15 cellular contexts compared by ENCODE assay signal in genomic region chr11:69369945-69370344, GRCh38.
"Had no signal": no experiment of that assay in that cellular context is flagged by ENCODE, and none has a peak within 500 bp of the region (broad histone marks: within the 10 kb centered on the region; RNA-seq: fewer than 3 reads in every experiment).

No MANE protein-coding gene starts in this region.

- H3K9me3 Mint-ChIP-seq: activated naive CD8-positive, alpha-beta T cell treated with anti-CD3 and anti-CD28 coated beads, Interleukin-2, amount 50 U/mL, for 24 hours; stimulated activated naive CD8-positive, alpha-beta T cell treated with anti-CD3 and anti-CD28 coated beads, Interleukin-15, amount 100 ng/mL, for 72 hours; T-helper 1 cell treated with Interleukin-12 subunit alpha and Interleukin-12 subunit beta and Interleukin-4 antibody, amounts not matched to agents 30 μg/mL and 1 μg/mL, for 36 hours had no signal

- H3K4me3 ChIP-seq: psoas muscle, right lobe of liver, smooth muscle cell, thoracic aorta had no signal

- ATAC-seq: activated naive CD8-positive, alpha-beta T cell treated with anti-CD3 and anti-CD28 coated beads, Interleukin-2, amount 50 U/mL, for 24 hours; esophagus mucosa; left colon; psoas muscle; right lobe of liver; stimulated activated naive CD8-positive, alpha-beta T cell treated with anti-CD3 and anti-CD28 coated beads, Interleukin-15, amount 100 ng/mL, for 72 hours had no signal

- H3K27me3 ChIP-seq: right lobe of liver had no signal

- H3K4me3 Mint-ChIP-seq: activated naive CD8-positive, alpha-beta T cell treated with anti-CD3 and anti-CD28 coated beads, Interleukin-2, amount 50 U/mL, for 24 hours; activated T-cell treated with anti-CD3 and anti-CD28 coated beads, Interleukin-2, amount 50 U/mL, for 24 hours; stimulated activated naive CD8-positive, alpha-beta T cell treated with anti-CD3 and anti-CD28 coated beads, Interleukin-15, amount 100 ng/mL, for 72 hours; T-helper 1 cell treated with Interleukin-12 subunit alpha and Interleukin-12 subunit beta and Interleukin-4 antibody, amounts not matched to agents 30 μg/mL and 1 μg/mL, for 36 hours had no signal

- H3K4me1 ChIP-seq: psoas muscle, right lobe of liver had no signal

- H3K4me1 Mint-ChIP-seq: activated naive CD8-positive, alpha-beta T cell treated with anti-CD3 and anti-CD28 coated beads, Interleukin-2, amount 50 U/mL, for 24 hours; nephron; stimulated activated naive CD8-positive, alpha-beta T cell treated with anti-CD3 and anti-CD28 coated beads, Interleukin-15, amount 100 ng/mL, for 72 hours had no signal

- H3K9me3 ChIP-seq: right lobe of liver, thoracic aorta had no signal

- H3K27ac ChIP-seq: psoas muscle, right lobe of liver, thoracic aorta had no signal

- H3K36me3 ChIP-seq: right lobe of liver, thoracic aorta had no signal

- H3K27me3 Mint-ChIP-seq: activated T-cell treated with anti-CD3 and anti-CD28 coated beads, Interleukin-2, amount 50 U/mL, for 24 hours; stimulated activated naive CD8-positive, alpha-beta T cell treated with anti-CD3 and anti-CD28 coated beads, Interleukin-15, amount 100 ng/mL, for 72 hours had no signal

- H3K27ac Mint-ChIP-seq: activated naive CD8-positive, alpha-beta T cell treated with anti-CD3 and anti-CD28 coated beads, Interleukin-2, amount 50 U/mL, for 24 hours; activated T-cell treated with anti-CD3 and anti-CD28 coated beads, Interleukin-2, amount 50 U/mL, for 24 hours; stimulated activated naive CD8-positive, alpha-beta T cell treated with anti-CD3 and anti-CD28 coated beads, Interleukin-15, amount 100 ng/mL, for 72 hours; T-helper 1 cell treated with Interleukin-12 subunit alpha and Interleukin-12 subunit beta and Interleukin-4 antibody, amounts not matched to agents 30 μg/mL and 1 μg/mL, for 36 hours had no signal

- DNase-seq: activated CD4-positive, alpha-beta T cell treated with anti-CD3 and anti-CD28 coated beads for 4 hours; activated gamma-delta T cell treated with Interleukin-2 at 50 U/mL for 16 hours; activated naive CD8-positive, alpha-beta T cell treated with anti-CD3 and anti-CD28 coated beads, Interleukin-2, amount 50 U/mL, for 24 hours; aorta; cerebellar nuclear complex; left colon; psoas muscle; stimulated activated naive CD8-positive, alpha-beta T cell treated with anti-CD3 and anti-CD28 coated beads, Interleukin-15, amount 100 ng/mL, for 72 hours had no signal
